ENCODE assay signal across 10 cellular contexts in the genomic region with DNA sequence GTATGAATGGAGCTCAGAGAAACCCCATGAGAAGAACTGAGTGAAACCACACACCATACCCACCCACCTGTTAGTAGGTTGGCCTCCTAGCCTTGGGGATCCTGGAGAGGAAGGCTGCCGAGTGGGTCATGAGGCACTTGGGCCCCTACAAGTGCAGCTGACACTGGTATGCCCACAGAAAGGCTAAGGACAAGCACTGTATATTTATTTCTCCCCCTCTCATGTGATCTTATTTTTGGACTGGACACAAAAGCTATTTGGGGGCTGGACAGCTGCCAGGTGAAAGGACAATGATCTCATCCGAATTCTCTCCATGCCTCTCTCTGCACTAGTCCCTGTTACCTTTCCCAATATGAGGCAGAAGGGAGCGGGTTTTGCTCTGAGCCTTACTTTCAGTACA. TPM values are rescaled to one million over a fixed set of nuclear protein-coding genes. Genes with fewer than 3 reads are reported as not detected.
DNase-seq lines count a peak whose midpoint lies in the region; ATAC-seq and TF ChIP-seq lines count a peak whose summit lies in the region.
"Had no signal": no experiment of that assay in that cellular context is flagged by ENCODE, and none has a peak within 500 bp of the region (broad histone marks: within the 10 kb centered on the region; RNA-seq: fewer than 3 reads in every experiment).

No MANE protein-coding gene starts in this region.

- H3K27me3 ChIP-seq in heart left ventricle: no peaks in the 10 kb centered on the region

- H3K4me3 Mint-ChIP-seq in endothelial cell (ENCODE audit: unreplicated experiment): no peak overlapping the region

- H3K4me1 ChIP-seq in heart left ventricle: peaks cover 7 to 59% (median 30%) of the 10 kb centered on the region in 12 donors

- H3K27me3 Mint-ChIP-seq in endothelial cell (ENCODE audit: unreplicated experiment): no peaks in the 10 kb centered on the region

- ATAC-seq in heart left ventricle: peak; percentile 72 to 83 (median 79)
- ATAC-seq in sciatic nerve: peak; percentile 66
- ATAC-seq in HG03457 (IDR thresholded peaks at IDR 0.05; ENCODE audit: unreplicated experiment): no peak

- intact Hi-C loops in heart left ventricle (cut with DNase I) (loop anchor here in 9 of 10 donors (1.0 to 10.0 kb wide), 14 partner anchors 41 to 703 kb away; a partner anchor contains a TSS), sciatic nerve (cut with DNase I) (loop anchor here (5.0 kb wide), 2 partner anchors 41 to 86 kb away; no protein-coding TSS in a partner anchor)

- peak overlapping the region; percentile 0 to 58 (median 48) for H3K4me3 ChIP-seq in heart left ventricle

- peak overlapping the region; percentile 72 for H3K27ac ChIP-seq in angular gyrus (ENCODE audit: low read depth, low read length)
- peak overlapping the region; percentile 79 to 96 (median 88) for H3K27ac ChIP-seq in heart left ventricle

- WGBS in heart left ventricle, 4 donors: 13 to 29% (median 19%) methylated on average over 3 of the region's 3 CpGs

- H3K9me3 Mint-ChIP-seq in endothelial cell (ENCODE audit: unreplicated experiment): no peaks in the 10 kb centered on the region

- no peaks in the 10 kb centered on the region for H3K36me3 ChIP-seq in heart left ventricle

- peak in 1 of 12 donors; percentile 2 for TF ChIP-seq CTCF in heart left ventricle (IDR thresholded peaks at IDR 0.05)
- no peak for TF ChIP-seq CTCF in endothelial cell (IDR thresholded peaks at IDR 0.05; ENCODE audit: unreplicated experiment)
- TF ChIP-seq CTCF in GM20000 (IDR thresholded peaks at IDR 0.05; ENCODE audit: extremely low read depth, missing control alignments): no peak

- no peaks in the 10 kb centered on the region for H3K36me3 Mint-ChIP-seq in endothelial cell (ENCODE audit: low read depth, unreplicated experiment)

- no peak overlapping the region for H3K27ac Mint-ChIP-seq in endothelial cell (ENCODE audit: unreplicated experiment)

- peaks cover 20% of the 10 kb centered on the region for H3K4me1 Mint-ChIP-seq in endothelial cell (ENCODE audit: unreplicated experiment)

- TF ChIP-seq POLR2A in heart left ventricle (IDR thresholded peaks at IDR 0.05): no peak

- DNase-seq in GM03348 (ENCODE audit: low spot score): peak; percentile 41
- peak in 4 of 5 donors; percentile 80 to 82 (median 81) for DNase-seq in heart left ventricle
- peak; percentile 75 for DNase-seq in sciatic nerve (ENCODE audit: low spot score)
- DNase-seq in endothelial cell (ENCODE audit: low spot score): no peak
- no peak for DNase-seq in GM20000 (ENCODE audit: low spot score)
- DNase-seq in activated CD4-positive, alpha-beta T cell treated with anti-CD3 and anti-CD28 coated beads, Interleukin-2, amount 50 U/mL, for 4 hours: no peak
- DNase-seq: effector CD4-positive, alpha-beta T cell; KG1 had no signal

- H3K9me3 ChIP-seq in heart left ventricle: no peaks in the 10 kb centered on the region

RNA-seq across cellular contexts. Expression of a gene that starts 12.0 kb away (rescaled TPM):
- total RNA-seq in heart left ventricle: 10 to 100 TPM; 41.2 to 74.7 (median 50.5) TPM
- polyA plus RNA-seq in heart left ventricle: 10 to 100 TPM in 1 of 2 donors, 1 to 10 TPM in 1; 8.7 to 22.4 TPM
- total RNA-seq in sciatic nerve: 316 TPM
- total RNA-seq in endothelial cell (ENCODE audit: unreplicated experiment): 0.13 TPM

Comparison
In these comparisons a context has a peak if more than half of its experiments do, and no peak if none do; other contexts are left out.
1. DNase-seq: peak in GM03348 (single experiment), heart left ventricle (4 of 5) and sciatic nerve (single experiment); none in endothelial cell (single experiment), GM20000 (single experiment) and activated CD4-positive, alpha-beta T cell treated with anti-CD3 and anti-CD28 coated beads, Interleukin-2, amount 50 U/mL, for 4 hours (0 of 2).
2. RNA of a gene that starts 12.0 kb away (total RNA-seq): 316 TPM in sciatic nerve (single experiment) and 41.2 to 74.7 TPM in heart left ventricle; 0.13 TPM in endothelial cell (single experiment); every median in the first group is over 10 times any median in the second.